In the genomic region with DNA sequence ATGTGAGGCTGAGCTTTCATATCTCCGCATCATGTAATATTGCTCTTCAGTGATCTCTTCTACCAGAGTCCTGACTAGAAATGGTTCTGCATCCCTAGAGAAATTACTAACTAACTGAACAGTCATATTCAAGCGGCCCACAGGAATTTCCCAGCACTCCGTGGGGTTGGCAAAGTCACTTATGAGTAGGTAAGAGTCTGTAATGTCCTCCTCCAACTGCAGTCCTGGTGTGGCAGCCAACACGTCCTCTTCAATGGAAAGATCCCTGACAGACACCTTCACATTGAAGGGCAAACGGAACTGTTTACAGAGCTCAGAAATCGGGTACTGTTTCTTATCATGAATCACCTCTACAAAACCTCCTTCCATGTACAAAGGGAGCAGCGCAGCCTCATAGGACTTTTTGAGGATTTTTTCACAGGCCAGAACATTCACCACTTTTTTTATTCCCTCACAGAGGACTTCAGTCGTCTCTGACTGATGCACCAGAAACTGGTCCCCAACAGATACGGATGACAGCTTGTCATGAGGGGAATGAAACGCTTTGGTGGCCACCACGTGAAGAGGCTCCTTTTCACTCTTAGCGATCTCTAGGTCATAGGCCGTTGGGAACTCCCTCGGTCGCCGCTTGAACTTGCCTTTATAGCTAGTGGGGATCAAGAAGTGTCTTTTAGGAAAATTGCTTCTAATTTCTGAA, we compare ENCODE assay signal across 17 cellular contexts.
DNase-seq lines count a peak whose midpoint lies in the region; ATAC-seq and TF ChIP-seq lines count a peak whose summit lies in the region.
"Had no signal": no experiment of that assay in that cellular context is flagged by ENCODE, and none has a peak within 500 bp of the region (broad histone marks: within the 10 kb centered on the region; RNA-seq: fewer than 3 reads in every experiment).

No MANE protein-coding gene starts in this region.

- H3K27me3 ChIP-seq in heart right ventricle, result peaks cover 0 to 12% (median 0%) of the 10 kb centered on the region in 7 donors
- H3K27me3 ChIP-seq: pancreas had no signal

- POLR2A ChIA-PET in T-cell (lab: Charles Lee), result interaction anchor here in 1 of 2 donors (1.1 kb wide), 1 partner anchor 73 kb away, joined by 4 read pairs; no protein-coding TSS in a partner anchor

- ATAC-seq in T-cell (replicated peaks in 1 of 4), result peak in 3 of 4 experiments; percentile 22 to 46 (median 38)
- peak; percentile 64 to 73 for ATAC-seq in activated naive CD4-positive, alpha-beta T cell treated with anti-CD3 and anti-CD28 coated beads, Interleukin-2, amount 50 U/mL, for 72 hours
- no peak for ATAC-seq in HG03342 (IDR thresholded peaks at IDR 0.05; ENCODE audit: unreplicated experiment)
- ATAC-seq in heart right ventricle, result no peak
- ATAC-seq: K562, pancreas, SK-N-SH treated with all-trans-retinoic acid at 6 μM for 48 hours had no signal

- no peak for TF ChIP-seq CTCF in heart right ventricle (IDR thresholded peaks at IDR 0.05)

- no peaks in the 10 kb centered on the region for H3K9me3 Mint-ChIP-seq in activated naive CD4-positive, alpha-beta T cell treated with anti-CD3 and anti-CD28 coated beads, Interleukin-2, amount 50 U/mL, for 24 hours
- H3K9me3 Mint-ChIP-seq in activated naive CD4-positive, alpha-beta T cell treated with anti-CD3 and anti-CD28 coated beads, Interleukin-2, amount 10 ng/mL, durations not matched to agents 7 days and 5 days, result no peaks in the 10 kb centered on the region
- H3K9me3 Mint-ChIP-seq in T-cell, result no peaks in the 10 kb centered on the region
- no peaks in the 10 kb centered on the region for H3K9me3 Mint-ChIP-seq in activated naive CD4-positive, alpha-beta T cell treated with anti-CD3 and anti-CD28 coated beads, Interleukin-2, amount 50 U/mL, for 72 hours
- H3K9me3 Mint-ChIP-seq: brain had no signal

- DNase-seq in activated naive CD4-positive, alpha-beta T cell treated with anti-CD3 and anti-CD28 coated beads, Interleukin-2, amount 10 ng/mL, durations not matched to agents 7 days and 5 days, result no peak
- DNase-seq in T-cell (peak in 2 of 34 experiments; percentile 11 to 14), NCI-H1105 treated with DMSO at 0.1 percent for 48 hours (lab: John Stamatoyannopoulos, UW) (no peak), heart right ventricle (no peak)
- peak in 1 of 2 donors; percentile 56 for DNase-seq in activated naive CD4-positive, alpha-beta T cell treated with anti-CD3 and anti-CD28 coated beads, Interleukin-2, amount 50 U/mL, for 72 hours (ENCODE audit: low spot score in 2 of 2)
- peak; percentile 62 for DNase-seq in stimulated activated CD8-positive, alpha-beta memory T cell treated with anti-CD3 and anti-CD28 coated beads, Interleukin-4, amount 100 ng/mL, for 48 hours
- DNase-seq: Caco-2, dermis blood vessel endothelial cell, erythroblast, NCI-H1092, NCI-H82, pancreas had no signal

- intact Hi-C loops in heart right ventricle (cut with DNase I), result no loop called here

- peaks cover 93% of the 10 kb centered on the region for H3K4me1 Mint-ChIP-seq in activated naive CD4-positive, alpha-beta T cell treated with anti-CD3 and anti-CD28 coated beads, Interleukin-2, amount 50 U/mL, for 24 hours
- H3K4me1 Mint-ChIP-seq in activated naive CD4-positive, alpha-beta T cell treated with anti-CD3 and anti-CD28 coated beads, Interleukin-2, amount 10 ng/mL, durations not matched to agents 7 days and 5 days, result peaks cover 34% of the 10 kb centered on the region
- H3K4me1 Mint-ChIP-seq in T-cell, result peaks cover 90 to 91% (median 91%) of the 10 kb centered on the region in 3 donors
- H3K4me1 Mint-ChIP-seq: brain had no signal

- H3K27me3 Mint-ChIP-seq in activated naive CD4-positive, alpha-beta T cell treated with anti-CD3 and anti-CD28 coated beads, Interleukin-2, amount 50 U/mL, for 24 hours, result no peaks in the 10 kb centered on the region
- H3K27me3 Mint-ChIP-seq in activated naive CD4-positive, alpha-beta T cell treated with anti-CD3 and anti-CD28 coated beads, Interleukin-2, amount 10 ng/mL, durations not matched to agents 7 days and 5 days, result no peaks in the 10 kb centered on the region
- H3K27me3 Mint-ChIP-seq in T-cell, result no peaks in the 10 kb centered on the region

- CTCF ChIA-PET in activated naive CD4-positive, alpha-beta T cell treated with anti-CD3 and anti-CD28 coated beads, Interleukin-2, amount 10 ng/mL, durations not matched to agents 7 days and 5 days (lab: Charles Lee), result no interaction called here
- CTCF ChIA-PET in T-cell (lab: Charles Lee), result interaction anchor here (0.6 to 1.1 kb wide), 2 partner anchors 42 to 210 kb away, joined by 3 read pairs; no protein-coding TSS in a partner anchor

- peak overlapping the region; percentile 25 for H3K27ac Mint-ChIP-seq in activated naive CD4-positive, alpha-beta T cell treated with anti-CD3 and anti-CD28 coated beads, Interleukin-2, amount 50 U/mL, for 24 hours
- H3K27ac Mint-ChIP-seq in activated naive CD4-positive, alpha-beta T cell treated with anti-CD3 and anti-CD28 coated beads, Interleukin-2, amount 10 ng/mL, durations not matched to agents 7 days and 5 days, result no peak overlapping the region
- peak overlapping the region; percentile 53 to 84 for H3K27ac Mint-ChIP-seq in T-cell
- peak overlapping the region; percentile 45 to 84 for H3K27ac Mint-ChIP-seq in activated naive CD4-positive, alpha-beta T cell treated with anti-CD3 and anti-CD28 coated beads, Interleukin-2, amount 50 U/mL, for 72 hours

- peak overlapping the region; percentile 5 for H3K4me3 Mint-ChIP-seq in activated naive CD4-positive, alpha-beta T cell treated with anti-CD3 and anti-CD28 coated beads, Interleukin-2, amount 50 U/mL, for 24 hours
- H3K4me3 Mint-ChIP-seq in activated naive CD4-positive, alpha-beta T cell treated with anti-CD3 and anti-CD28 coated beads, Interleukin-2, amount 10 ng/mL, durations not matched to agents 7 days and 5 days, result no peak overlapping the region
- peak overlapping the region; percentile 46 to 61 (median 46) for H3K4me3 Mint-ChIP-seq in T-cell
- H3K4me3 Mint-ChIP-seq: brain had no signal

- 80 to 83% methylated on average over 16 of the region's 16 CpGs for WGBS in heart right ventricle, 2 donors

- no peaks in the 10 kb centered on the region for H3K9me3 ChIP-seq in heart right ventricle
- H3K9me3 ChIP-seq: Caco-2, pancreas had no signal

- H3K36me3 ChIP-seq in heart right ventricle, result no peaks in the 10 kb centered on the region
- H3K36me3 ChIP-seq: pancreas had no signal

- H3K4me1 ChIP-seq in heart right ventricle, result no peaks in the 10 kb centered on the region
- H3K4me1 ChIP-seq: Caco-2, pancreas had no signal

- H3K27ac ChIP-seq in heart right ventricle, result no peak overlapping the region
- H3K27ac ChIP-seq: pancreas had no signal

- no peak overlapping the region for H3K4me3 ChIP-seq in heart right ventricle
- H3K4me3 ChIP-seq: K562, pancreas had no signal

- H3K36me3 Mint-ChIP-seq in activated naive CD4-positive, alpha-beta T cell treated with anti-CD3 and anti-CD28 coated beads, Interleukin-2, amount 50 U/mL, for 24 hours, result peaks cover 23% of the 10 kb centered on the region
- peaks cover 81% of the 10 kb centered on the region for H3K36me3 Mint-ChIP-seq in activated naive CD4-positive, alpha-beta T cell treated with anti-CD3 and anti-CD28 coated beads, Interleukin-2, amount 10 ng/mL, durations not matched to agents 7 days and 5 days
- H3K36me3 Mint-ChIP-seq in T-cell, result peaks cover 60% of the 10 kb centered on the region
- H3K36me3 Mint-ChIP-seq in activated naive CD4-positive, alpha-beta T cell treated with anti-CD3 and anti-CD28 coated beads, Interleukin-2, amount 50 U/mL, for 72 hours, result peaks cover under 1 to 29% of the 10 kb centered on the region in 2 donors
- H3K36me3 Mint-ChIP-seq: brain had no signal

Comparison
In these comparisons a context has a peak if more than half of its experiments do, and no peak if none do; other contexts are left out.
1. ATAC-seq: peak in T-cell (3 of 4) and activated naive CD4-positive, alpha-beta T cell treated with anti-CD3 and anti-CD28 coated beads, Interleukin-2, amount 50 U/mL, for 72 hours (2 of 2); none in HG03342 (single experiment) and heart right ventricle (0 of 8).